In the genomic region with DNA sequence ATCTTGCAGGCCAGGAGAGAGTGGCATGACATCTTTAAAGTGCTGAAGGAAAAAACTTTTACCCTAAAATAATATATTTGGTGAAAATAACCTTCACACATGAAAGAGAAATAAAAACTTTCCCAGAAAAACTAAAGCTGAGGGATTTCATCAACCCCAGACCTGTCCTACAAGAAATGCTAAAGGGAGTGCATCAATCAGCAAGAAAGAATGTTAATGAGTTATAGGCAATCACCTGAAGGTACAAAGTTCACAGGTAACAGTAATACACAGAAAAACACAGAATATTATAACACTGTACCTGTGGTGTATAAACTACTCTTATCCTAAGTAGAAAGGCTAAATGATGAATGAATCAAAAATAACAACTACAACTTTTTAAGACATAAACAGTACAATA, we compare ENCODE assay signal across 27 cellular contexts.
"Had no signal": no experiment of that assay in that cellular context is flagged by ENCODE, and none has a peak within 500 bp of the region (broad histone marks: within the 10 kb centered on the region; RNA-seq: fewer than 3 reads in every experiment).

No MANE protein-coding gene starts in this region.

- H3K4me1 ChIP-seq: neural progenitor cell, parathyroid adenoma, psoas muscle, right lobe of liver, sigmoid colon, stomach, thyroid gland, tibial nerve, upper lobe of left lung, vagina had no signal

- H3K36me3 ChIP-seq: neural progenitor cell, ovary, right lobe of liver, sigmoid colon, stomach, thoracic aorta, thyroid gland, tibial nerve, upper lobe of left lung, vagina had no signal

- H3K4me1 Mint-ChIP-seq: naive thymus-derived CD4-positive, alpha-beta T cell; natural killer cell; nephron; neural progenitor cell; stimulated activated effector memory CD8-positive, alpha-beta T cell treated with anti-CD3 and anti-CD28 coated beads, Interleukin-12 subunit alpha, Interleukin-12 subunit beta, amount 100 ng/mL, for 72 hours; stimulated activated naive B cell treated with anti-CD40 and anti-IgM and Interleukin-4, amounts not matched to agents 10 μg/mL and 1 μg/mL and 100 μg/mL, for 72 hours had no signal

- H3K9me3 ChIP-seq: right lobe of liver, thoracic aorta, thyroid gland, vagina had no signal

- DNase-seq: naive thymus-derived CD4-positive, alpha-beta T cell; natural killer cell; occipital lobe; ovary; posterior cingulate gyrus; psoas muscle; right cardiac atrium; right lobe of liver; sigmoid colon; stimulated activated CD4-positive, alpha-beta T cell treated with anti-CD3 and anti-CD28 coated beads, Interleukin-15, amount 100 ng/mL, for 24 hours; stimulated activated CD4-positive, alpha-beta T cell treated with anti-CD3 and anti-CD28 coated beads, Interleukin-2, amount 100 ng/mL, for 24 hours; stimulated activated CD4-positive, alpha-beta T cell treated with anti-CD3 and anti-CD28 coated beads, Interleukin-2, amount 100 ng/mL, for 48 hours; stimulated activated CD4-positive, alpha-beta T cell treated with anti-CD3 and anti-CD28 coated beads, Interleukin-4, amount 100 ng/mL, for 24 hours; stimulated activated naive B cell treated with anti-CD40 and anti-IgM and Interleukin-4, amounts not matched to agents 10 μg/mL and 1 μg/mL and 100 μg/mL, for 72 hours; stimulated activated naive CD4-positive, alpha-beta T cell treated with Interleukin-2 at 50 U/mL for 16 hours; stomach; thyroid gland; upper lobe of left lung had no signal

- H3K9ac ChIP-seq: neural progenitor cell, parathyroid adenoma had no signal

- H3K4me2 ChIP-seq: neural progenitor cell had no signal

- H3K27me3 ChIP-seq: neural progenitor cell, ovary, right lobe of liver, sigmoid colon, stomach, thyroid gland, tibial nerve, upper lobe of left lung, vagina had no signal

- H3K4me3 Mint-ChIP-seq: naive thymus-derived CD4-positive, alpha-beta T cell; natural killer cell; nephron; neural progenitor cell; stimulated activated effector memory CD8-positive, alpha-beta T cell treated with anti-CD3 and anti-CD28 coated beads, Interleukin-12 subunit alpha, Interleukin-12 subunit beta, amount 100 ng/mL, for 72 hours; stimulated activated naive B cell treated with anti-CD40 and anti-IgM and Interleukin-4, amounts not matched to agents 10 μg/mL and 1 μg/mL and 100 μg/mL, for 72 hours; stimulated activated naive CD8-positive, alpha-beta T cell treated with anti-CD3 and anti-CD28 coated beads, Interleukin-15, Interleukin-2, amounts not matched to agents 100 ng/mL and 50 ng/mL, for 24 hours had no signal

- H3K27ac Mint-ChIP-seq: naive thymus-derived CD4-positive, alpha-beta T cell; natural killer cell; nephron; neural progenitor cell; progenitor cell of endocrine pancreas; stimulated activated effector memory CD8-positive, alpha-beta T cell treated with anti-CD3 and anti-CD28 coated beads, Interleukin-12 subunit alpha, Interleukin-12 subunit beta, amount 100 ng/mL, for 72 hours; stimulated activated naive B cell treated with anti-CD40 and anti-IgM and Interleukin-4, amounts not matched to agents 10 μg/mL and 1 μg/mL and 100 μg/mL, for 72 hours; stimulated activated naive CD8-positive, alpha-beta T cell treated with anti-CD3 and anti-CD28 coated beads, Interleukin-15, Interleukin-2, amounts not matched to agents 100 ng/mL and 50 ng/mL, for 24 hours had no signal

- H3K4me3 ChIP-seq: neural progenitor cell, ovary, psoas muscle, right lobe of liver, sigmoid colon, stomach, thoracic aorta, thyroid gland, tibial nerve, upper lobe of left lung, vagina had no signal

- H3K27me3 Mint-ChIP-seq: progenitor cell of endocrine pancreas; stimulated activated naive CD8-positive, alpha-beta T cell treated with anti-CD3 and anti-CD28 coated beads, Interleukin-15, Interleukin-2, amounts not matched to agents 100 ng/mL and 50 ng/mL, for 24 hours had no signal

- H3K79me2 ChIP-seq: parathyroid adenoma had no signal

- H3K36me3 Mint-ChIP-seq: natural killer cell; neural progenitor cell; stimulated activated effector memory CD8-positive, alpha-beta T cell treated with anti-CD3 and anti-CD28 coated beads, Interleukin-12 subunit alpha, Interleukin-12 subunit beta, amount 100 ng/mL, for 72 hours; stimulated activated naive B cell treated with anti-CD40 and anti-IgM and Interleukin-4, amounts not matched to agents 10 μg/mL and 1 μg/mL and 100 μg/mL, for 72 hours had no signal

- H2AFZ ChIP-seq: neural progenitor cell, parathyroid adenoma had no signal

- H3K27ac ChIP-seq: neural progenitor cell, ovary, parathyroid adenoma, psoas muscle, right lobe of liver, sigmoid colon, stomach, thoracic aorta, thyroid gland, tibial nerve, upper lobe of left lung, vagina had no signal
